Comparison of ENCODE assay signal across 11 cellular contexts in genomic region chr1:223715710-223716103, GRCh38. TPM values are rescaled to one million over a fixed set of nuclear protein-coding genes. Genes with fewer than 3 reads are reported as not detected.
DNase-seq lines count a peak whose midpoint lies in the region; FAIRE-seq and TF ChIP-seq lines count a peak whose summit lies in the region.
"Had no signal": no experiment of that assay in that cellular context is flagged by ENCODE, and none has a peak within 500 bp of the region (broad histone marks: within the 10 kb centered on the region; RNA-seq: fewer than 3 reads in every experiment).

No MANE protein-coding gene starts in this region.

- peak overlapping the region in 3 of 4 donors; percentile 88 to 94 (median 90) for H3K4me3 Mint-ChIP-seq in IgD-negative memory B cell

- no peaks in the 10 kb centered on the region for H3K9me3 Mint-ChIP-seq in IgD-negative memory B cell
- H3K9me3 Mint-ChIP-seq: neural crest cell had no signal

- H3K4me3 ChIP-seq in A673 (ENCODE audit: low read depth, low read length, poor library complexity, severe bottlenecking) = peak overlapping the region; percentile 75
- H3K4me3 ChIP-seq in bronchial epithelial cell (ENCODE audit: low read depth, low read length) = peak overlapping the region; percentile 0
- no peak overlapping the region for H3K4me3 ChIP-seq in mucosa of stomach (ENCODE audit: low read length)

- peaks cover 3% of the 10 kb centered on the region for H3K36me3 Mint-ChIP-seq in IgD-negative memory B cell

- CTCF ChIA-PET in A673 (lab: Charles Lee) = no interaction called here

- peak overlapping the region; percentile 92 for H3K27ac ChIP-seq in A673 (ENCODE audit: low read depth, low read length, poor library complexity, severe bottlenecking)

- H3K4me1 ChIP-seq in A673 (ENCODE audit: insufficient read depth, low read length, poor library complexity, severe bottlenecking) = peaks cover 44% of the 10 kb centered on the region
- H3K4me1 ChIP-seq in mucosa of stomach (ENCODE audit: control insufficient read depth, insufficient read depth, low read length) = peaks cover 70% of the 10 kb centered on the region

- POLR2A ChIA-PET in A673 (lab: Charles Lee; ENCODE audit: low non-redundant PET) = no interaction called here

- H3K27me3 Mint-ChIP-seq in IgD-negative memory B cell = no peaks in the 10 kb centered on the region

- TF ChIP-seq CTCF in A673 (conservative IDR thresholded peaks at IDR 0.05; ENCODE audit: low read depth, low read length) (no peak), bronchial epithelial cell (IDR thresholded peaks at IDR 0.05; ENCODE audit: insufficient read depth, low read length, severe bottlenecking) (no peak)

- intact Hi-C loops in A673 (cut with micrococcal nuclease; ENCODE audit: unreplicated experiment) = no loop called here

- H3K27ac Mint-ChIP-seq in IgD-negative memory B cell = peak overlapping the region; percentile 65 to 94 (median 81)

- H3K9me3 ChIP-seq in A673 (ENCODE audit: low read depth, low read length, poor library complexity, severe bottlenecking) = no peaks in the 10 kb centered on the region
- H3K9me3 ChIP-seq in mucosa of stomach (ENCODE audit: control insufficient read depth, low read length) = no peaks in the 10 kb centered on the region

- no peaks in the 10 kb centered on the region for H3K27me3 ChIP-seq in A673 (replicated peaks; ENCODE audit: insufficient read depth, low read depth, low read length, poor library complexity)
- H3K27me3 ChIP-seq in bronchial epithelial cell (ENCODE audit: control insufficient read depth, insufficient read depth, low read length) = no peaks in the 10 kb centered on the region
- no peaks in the 10 kb centered on the region for H3K27me3 ChIP-seq in mucosa of stomach (ENCODE audit: control insufficient read depth, insufficient read depth, low read length)

- no peak for DNase-seq in A673 (ENCODE audit: low spot score)
- DNase-seq in bronchial epithelial cell (ENCODE audit: low read depth) = no peak
- no peak for DNase-seq in NK-92 (lab: John Stamatoyannopoulos, UW; ENCODE audit: unreplicated experiment)
- no peak for DNase-seq in NCI-H187 treated with DMSO at 0.1 percent for 48 hours (lab: John Stamatoyannopoulos, UW)
- no peak for DNase-seq in NCI-H128 (lab: John Stamatoyannopoulos, UW; ENCODE audit: unreplicated experiment)
- DNase-seq in effector CD4-positive, alpha-beta T cell = no peak
- DNase-seq: activated CD8-positive, alpha-beta memory T cell treated with anti-CD3 and anti-CD28 coated beads for 24 hours had no signal

- no TSS peak for BruUV-seq in A673 (replicated peaks; lab: Mats Ljungman, UMichigan)

- peaks cover 21% of the 10 kb centered on the region for H3K36me3 ChIP-seq in A673 (ENCODE audit: insufficient read depth, low read length, poor library complexity, severe bottlenecking)
- H3K36me3 ChIP-seq in bronchial epithelial cell (ENCODE audit: control insufficient read depth, insufficient read depth, low read length) = peaks cover 17% of the 10 kb centered on the region
- peaks cover 11% of the 10 kb centered on the region for H3K36me3 ChIP-seq in mucosa of stomach (ENCODE audit: control insufficient read depth, insufficient read depth, low read length)

- H3K9ac ChIP-seq in mucosa of stomach (ENCODE audit: low read length) = peak overlapping the region; percentile 36

- no peak for FAIRE-seq in bronchial epithelial cell (lab: Jason Lieb, UNC)
- FAIRE-seq: D721Med had no signal

- peaks cover 50 to 65% (median 59%) of the 10 kb centered on the region in 3 donors for H3K4me1 Mint-ChIP-seq in IgD-negative memory B cell

RNA-seq across cellular contexts. Expression of gene CAPN2, which starts 3.4 kb away (rescaled TPM):
- 131 and 137 TPM in 2 replicates for total RNA-seq in A673 (2021)
- 140 TPM for polyA plus RNA-seq in IgD-negative memory B cell
- total RNA-seq in bronchial epithelial cell = 353 and 526 TPM in 2 replicates

RNA-seq across cellular contexts. Expression of gene CAPN8, which starts 50.2 kb away (rescaled TPM):
- total RNA-seq in A673 (2021) (not detected in 2 replicates), bronchial epithelial cell (under 0.01 and 0.26 TPM in 2 replicates)
- not detected for polyA plus RNA-seq in IgD-negative memory B cell
- total RNA-seq: neural crest cell had no signal
